Comparison of ENCODE assay signal across 8 cellular contexts in genomic region chr2:174603280-174603679, GRCh38. TPM values are rescaled to one million over a fixed set of nuclear protein-coding genes. Genes with fewer than 3 reads are reported as not detected.
A peak's percentile ranks its signal among the peaks of the same experiment; 100 is the strongest.
DNase-seq lines count a peak whose midpoint lies in the region; ATAC-seq, FAIRE-seq and TF ChIP-seq lines count a peak whose summit lies in the region.

No MANE protein-coding gene starts in this region.

- H3K9me3 Mint-ChIP-seq in astrocyte (ENCODE audit: unreplicated experiment): peaks cover 2% of the 10 kb centered on the region

- peak; percentile 43 for TF ChIP-seq CTCF in astrocyte (IDR thresholded peaks at IDR 0.05; ENCODE audit: insufficient read depth, low read depth, low read length)

- H3K27me3 Mint-ChIP-seq in astrocyte (ENCODE audit: low read depth, unreplicated experiment): no peaks in the 10 kb centered on the region

- H3K4me1 Mint-ChIP-seq in astrocyte (ENCODE audit: low read depth, unreplicated experiment): peaks cover 13% of the 10 kb centered on the region

- peak; percentile 87 for ATAC-seq in Right ventricle myocardium inferior
- peak; percentile 45 for ATAC-seq in HG03354 (IDR thresholded peaks at IDR 0.05; ENCODE audit: poor library complexity, severe bottlenecking, unreplicated experiment)

- intact Hi-C loops in Right ventricle myocardium inferior (cut with DNase I): loop anchor here (2.0 kb wide), 1 partner anchor 140 kb away; no protein-coding TSS in a partner anchor
- intact Hi-C loops in cardiac septum (cut with DNase I): loop anchor here (2.0 kb wide), 1 partner anchor 138 kb away; no protein-coding TSS in a partner anchor

- no peak overlapping the region for H3K27ac Mint-ChIP-seq in astrocyte (ENCODE audit: unreplicated experiment)

- no peak overlapping the region for H3K27ac ChIP-seq in SJCRH30
- H3K27ac ChIP-seq in astrocyte (ENCODE audit: low read depth, low read length): no peak overlapping the region

- no peaks in the 10 kb centered on the region for H3K79me2 ChIP-seq in astrocyte (ENCODE audit: insufficient read depth, low read length)

- H3K9me3 ChIP-seq in SJCRH30 (replicated peaks) (no peaks in the 10 kb centered on the region), astrocyte (ENCODE audit: insufficient read depth, low read depth, low read length) (no peaks in the 10 kb centered on the region)

- H3K27me3 ChIP-seq in SJCRH30 (no peaks in the 10 kb centered on the region), astrocyte (ENCODE audit: insufficient read depth, low read length) (no peaks in the 10 kb centered on the region)

- no peaks in the 10 kb centered on the region for H3K4me1 ChIP-seq in SJCRH30
- peaks cover 11% of the 10 kb centered on the region for H3K4me1 ChIP-seq in astrocyte (ENCODE audit: insufficient read depth, low read length)

- no peak overlapping the region for H3K9ac ChIP-seq in astrocyte (ENCODE audit: low read length)

- no peak for FAIRE-seq in astrocyte (lab: Jason Lieb, UNC)

- H2AFZ ChIP-seq in astrocyte (ENCODE audit: low read depth, low read length): no peak overlapping the region

- no peak overlapping the region for H3K4me3 ChIP-seq in SJCRH30
- no peak overlapping the region for H3K4me3 ChIP-seq in astrocyte (ENCODE audit: insufficient read depth, low read depth, low read length)

- H4K20me1 ChIP-seq in astrocyte (ENCODE audit: insufficient read depth, low read length): no peaks in the 10 kb centered on the region

- no peaks in the 10 kb centered on the region for H3K36me3 ChIP-seq in SJCRH30
- H3K36me3 ChIP-seq in astrocyte (ENCODE audit: insufficient read depth, low read length): no peaks in the 10 kb centered on the region

- H3K36me3 Mint-ChIP-seq in astrocyte (ENCODE audit: low read depth, unreplicated experiment): peaks cover 1% of the 10 kb centered on the region

- DNase-seq in Right ventricle myocardium inferior (ENCODE audit: missing footprints) (no peak), cardiac septum (ENCODE audit: low spot score) (no peak), SJCRH30 (peak; percentile 20 to 56), astrocyte (ENCODE audit: low read depth) (peak; percentile 70), hypothalamus (lab: John Stamatoyannopoulos, UW) (peak in 30 of 51 donors; percentile 19 to 80 (median 50)), NCI-H187 treated with DMSO at 0.1 percent for 48 hours (lab: John Stamatoyannopoulos, UW) (no peak)
- DNase-seq in stimulated activated CD4-positive, alpha-beta T cell treated with anti-CD3 and anti-CD28 coated beads, Interleukin-4, amount 100 ng/mL, for 4 hours: peak; percentile 23 to 49

- H3K4me2 ChIP-seq in astrocyte (ENCODE audit: low read length): no peak overlapping the region

- no peak overlapping the region for H3K4me3 Mint-ChIP-seq in astrocyte (ENCODE audit: unreplicated experiment)

RNA-seq across cellular contexts. Expression of gene WIPF1, which starts 5.7 kb away (rescaled TPM):
- total RNA-seq in Right ventricle myocardium inferior (19.4 TPM), cardiac septum (20.9 TPM), astrocyte (19.3 and 25.1 TPM in 2 replicates)
- 14.8 and 18.8 TPM in 2 replicates for total RNA-seq in SJCRH30 (2014; rRNA removed; shearing (Covaris generic))

Comparison
In these comparisons a context has a peak if more than half of its experiments do, and no peak if none do; other contexts are left out.
1. DNase-seq: peak in SJCRH30 (2 of 2), astrocyte (single experiment), hypothalamus (30 of 51) and stimulated activated CD4-positive, alpha-beta T cell treated with anti-CD3 and anti-CD28 coated beads, Interleukin-4, amount 100 ng/mL, for 4 hours (2 of 2); none in Right ventricle myocardium inferior (single experiment), cardiac septum (single experiment) and NCI-H187 treated with DMSO at 0.1 percent for 48 hours (single experiment).